8 cellular contexts compared by ENCODE assay signal in the genomic region with DNA sequence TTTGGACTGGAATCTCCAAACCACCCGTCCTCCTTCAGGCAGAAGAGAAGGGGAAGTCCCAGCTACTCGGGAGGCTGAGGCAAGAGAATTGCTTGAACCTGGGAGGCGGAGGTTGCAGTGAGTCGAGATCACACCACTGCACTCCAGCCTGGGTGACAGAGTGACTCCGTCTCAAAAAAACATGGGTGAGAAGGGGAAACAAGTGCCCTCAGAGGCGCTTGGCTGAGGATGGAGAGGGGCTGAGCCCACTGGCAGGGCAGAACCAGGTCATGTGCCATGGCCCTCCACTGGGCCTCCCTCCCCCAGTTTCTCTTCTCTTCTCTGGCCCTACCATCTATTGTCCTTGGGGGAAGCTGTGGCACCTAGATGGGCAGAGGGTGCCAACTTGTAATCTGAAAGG.
A peak's percentile ranks its signal among the peaks of the same experiment; 100 is the strongest.
DNase-seq lines count a peak whose midpoint lies in the region; ATAC-seq and TF ChIP-seq lines count a peak whose summit lies in the region.
"Not testable (repeated sequence)": the region's sequence is repeated elsewhere in the genome, so short reads cannot be mapped to it uniquely, and the experiment has no call there.

No MANE protein-coding gene starts in this region.

- H3K4me3 Mint-ChIP-seq in T-helper 1 cell treated with Interleukin-12 subunit alpha and Interleukin-12 subunit beta and Interleukin-4 antibody, amounts not matched to agents 30 μg/mL and 1 μg/mL, for 36 hours; activated CD4-positive, alpha-beta memory T cell treated with anti-CD3 and anti-CD28 coated beads, Interleukin-2, amount 10 ng/mL, durations not matched to agents 7 days and 5 days; stimulated activated effector memory CD8-positive, alpha-beta T cell treated with anti-CD3 and anti-CD28 coated beads, Interleukin-12 subunit alpha, Interleukin-12 subunit beta, amount 100 ng/mL, for 72 hours: not testable (repeated sequence)

- not testable (repeated sequence) for H3K9ac ChIP-seq in BLaER1

- TF ChIP-seq CTCF in coronary artery (IDR thresholded peaks at IDR 0.05); right lobe of liver (IDR thresholded peaks at IDR 0.05): not testable (repeated sequence)

- CTCF ChIA-PET in activated CD4-positive, alpha-beta memory T cell treated with anti-CD3 and anti-CD28 coated beads, Interleukin-2, amount 10 ng/mL, durations not matched to agents 7 days and 5 days (lab: Charles Lee), result interaction anchor here (0.7 to 1.3 kb wide), 2 partner anchors 156 to 961 kb away, joined by 4 to 5 read pairs; no protein-coding TSS in a partner anchor

- peak overlapping the region; percentile 24 for H3K27ac Mint-ChIP-seq in T-helper 1 cell treated with Interleukin-12 subunit alpha and Interleukin-12 subunit beta and Interleukin-4 antibody, amounts not matched to agents 30 μg/mL and 1 μg/mL, for 36 hours
- peak overlapping the region; percentile 31 for H3K27ac Mint-ChIP-seq in activated CD4-positive, alpha-beta memory T cell treated with anti-CD3 and anti-CD28 coated beads, Interleukin-2, amount 10 ng/mL, durations not matched to agents 7 days and 5 days
- peak overlapping the region; percentile 40 for H3K27ac Mint-ChIP-seq in stimulated activated effector memory CD8-positive, alpha-beta T cell treated with anti-CD3 and anti-CD28 coated beads, Interleukin-12 subunit alpha, Interleukin-12 subunit beta, amount 100 ng/mL, for 72 hours

- H3K4me2 ChIP-seq in BLaER1, result peak overlapping the region; percentile 7; the same call in 1 of the 2 replicates

- TF ChIP-seq POLR2A in right lobe of liver (IDR thresholded peaks at IDR 0.05), result not testable (repeated sequence)

- H3K9me3 ChIP-seq in BLaER1, right lobe of liver: not testable (repeated sequence)

- peaks cover 23% of the 10 kb centered on the region for H4K20me1 ChIP-seq in BLaER1

- POLR2A ChIA-PET in activated CD4-positive, alpha-beta memory T cell treated with anti-CD3 and anti-CD28 coated beads, Interleukin-2, amount 10 ng/mL, durations not matched to agents 7 days and 5 days (lab: Charles Lee), result not testable (repeated sequence)

- ATAC-seq in right lobe of liver; stimulated activated effector memory CD8-positive, alpha-beta T cell treated with anti-CD3 and anti-CD28 coated beads, Interleukin-12 subunit alpha, Interleukin-12 subunit beta, amount 100 ng/mL, for 72 hours: not testable (repeated sequence)

- not testable (repeated sequence) for H3K27ac ChIP-seq in BLaER1, coronary artery, right lobe of liver

- peaks cover 58% of the 10 kb centered on the region for H3K4me1 ChIP-seq in BLaER1
- H3K4me1 ChIP-seq in right lobe of liver, result peaks cover 0 to 35% (median 3%) of the 10 kb centered on the region in 4 donors

- peaks cover 19% of the 10 kb centered on the region for H3K4me1 Mint-ChIP-seq in T-helper 1 cell treated with Interleukin-12 subunit alpha and Interleukin-12 subunit beta and Interleukin-4 antibody, amounts not matched to agents 30 μg/mL and 1 μg/mL, for 36 hours (ENCODE audit: low read depth)
- H3K4me1 Mint-ChIP-seq in activated CD4-positive, alpha-beta memory T cell treated with anti-CD3 and anti-CD28 coated beads, Interleukin-2, amount 10 ng/mL, durations not matched to agents 7 days and 5 days, result peaks cover 27% of the 10 kb centered on the region
- H3K4me1 Mint-ChIP-seq in stimulated activated effector memory CD8-positive, alpha-beta T cell treated with anti-CD3 and anti-CD28 coated beads, Interleukin-12 subunit alpha, Interleukin-12 subunit beta, amount 100 ng/mL, for 72 hours, result peaks cover 22% of the 10 kb centered on the region

- DNase-seq in H7 (peak; percentile 17), coronary artery (ENCODE audit: low spot score) (peak; percentile 55), right lobe of liver (peak in 2 of 3 donors; percentile 11 to 30)
- DNase-seq in activated CD4-positive, alpha-beta memory T cell treated with anti-CD3 and anti-CD28 coated beads, Interleukin-2, amount 10 ng/mL, durations not matched to agents 7 days and 5 days; stimulated activated effector memory CD8-positive, alpha-beta T cell treated with anti-CD3 and anti-CD28 coated beads, Interleukin-12 subunit alpha, Interleukin-12 subunit beta, amount 100 ng/mL, for 72 hours (ENCODE audit: low spot score in 2 of 2): not testable (repeated sequence)
- DNase-seq in activated effector memory CD4-positive, alpha-beta T cell treated with anti-CD3 and anti-CD28 coated beads, Interleukin-2, amount 50 U/mL, for 16 hours, result peak; percentile 60

- not testable (repeated sequence) for H3K27me3 Mint-ChIP-seq in T-helper 1 cell treated with Interleukin-12 subunit alpha and Interleukin-12 subunit beta and Interleukin-4 antibody, amounts not matched to agents 30 μg/mL and 1 μg/mL, for 36 hours (ENCODE audit: low read depth); activated CD4-positive, alpha-beta memory T cell treated with anti-CD3 and anti-CD28 coated beads, Interleukin-2, amount 10 ng/mL, durations not matched to agents 7 days and 5 days

- intact Hi-C loops in right lobe of liver (cut with DNase I), result not testable (repeated sequence)

- H3K27me3 ChIP-seq in BLaER1 (peaks cover 30% of the 10 kb centered on the region), H7 (ENCODE audit: control insufficient read depth, insufficient read depth, low read length) (peaks cover 39% of the 10 kb centered on the region)
- H3K27me3 ChIP-seq in right lobe of liver, result not testable (repeated sequence)

- not testable (repeated sequence) for H3K4me3 ChIP-seq in BLaER1; H7 (ENCODE audit: insufficient read depth, low read depth, low read length); coronary artery; right lobe of liver

- H3K36me3 Mint-ChIP-seq in T-helper 1 cell treated with Interleukin-12 subunit alpha and Interleukin-12 subunit beta and Interleukin-4 antibody, amounts not matched to agents 30 μg/mL and 1 μg/mL, for 36 hours (ENCODE audit: low read depth), result not testable (repeated sequence)
- peaks cover 21% of the 10 kb centered on the region for H3K36me3 Mint-ChIP-seq in activated CD4-positive, alpha-beta memory T cell treated with anti-CD3 and anti-CD28 coated beads, Interleukin-2, amount 10 ng/mL, durations not matched to agents 7 days and 5 days (ENCODE audit: low read depth)
- H3K36me3 Mint-ChIP-seq in stimulated activated effector memory CD8-positive, alpha-beta T cell treated with anti-CD3 and anti-CD28 coated beads, Interleukin-12 subunit alpha, Interleukin-12 subunit beta, amount 100 ng/mL, for 72 hours, result peaks cover 38% of the 10 kb centered on the region

- 50% methylated on average over 1 of the region's 6 CpGs for WGBS in right lobe of liver (ENCODE audit: insufficient coverage, low coverage, low lambda C conversion rate, missing lambda C conversion rate)

- H3K36me3 ChIP-seq in BLaER1, result peaks cover 55% of the 10 kb centered on the region
- not testable (repeated sequence) for H3K36me3 ChIP-seq in H7 (replicated peaks; ENCODE audit: control insufficient read depth, insufficient read depth, low read length); right lobe of liver

- not testable (repeated sequence) for H3K9me3 Mint-ChIP-seq in T-helper 1 cell treated with Interleukin-12 subunit alpha and Interleukin-12 subunit beta and Interleukin-4 antibody, amounts not matched to agents 30 μg/mL and 1 μg/mL, for 36 hours; activated CD4-positive, alpha-beta memory T cell treated with anti-CD3 and anti-CD28 coated beads, Interleukin-2, amount 10 ng/mL, durations not matched to agents 7 days and 5 days; stimulated activated effector memory CD8-positive, alpha-beta T cell treated with anti-CD3 and anti-CD28 coated beads, Interleukin-12 subunit alpha, Interleukin-12 subunit beta, amount 100 ng/mL, for 72 hours
